21 cellular contexts compared by ENCODE assay signal in genomic region chr3:55009372-55009771, GRCh38.
DNase-seq lines count a peak whose midpoint lies in the region; ATAC-seq, FAIRE-seq and TF ChIP-seq lines count a peak whose summit lies in the region.
"Had no signal": no experiment of that assay in that cellular context is flagged by ENCODE, and none has a peak within 500 bp of the region (broad histone marks: within the 10 kb centered on the region; RNA-seq: fewer than 3 reads in every experiment).

No MANE protein-coding gene starts in this region.

- H3K79me1 ChIP-seq in neuronal stem cell (ENCODE audit: low read depth, low read length), result no peaks in the 10 kb centered on the region

- no peak overlapping the region for H2BK5ac ChIP-seq in neuronal stem cell (ENCODE audit: low read length)

- DNase-seq in A549 (ENCODE audit: low read depth in 1 of 2, low spot score in 1 of 2) (no peak), K562 (ENCODE audit: extremely low read depth in 1 of 4, low spot score in 3 of 4) (no peak), neuronal stem cell (ENCODE audit: low spot score) (no peak), small intestine (peak; percentile 8), SJCRH30 (no peak)
- DNase-seq: 8988T; C1 segment of cervical spinal cord; Calu3; CD4-positive, alpha-beta memory T cell; COR-L47; DMS53; DMS79 treated with DMSO at 0.1 percent for 48 hours; GF-D8; GOT3; HFFc6 had no signal

- H3K9ac ChIP-seq in K562 (ENCODE audit: insufficient read depth in 1 of 2, low read depth in 2 of 2, low read length in 2 of 2), result no peak overlapping the region
- H3K9ac ChIP-seq in neuronal stem cell (ENCODE audit: low read depth, low read length, poor library complexity), result no peak overlapping the region

- TF ChIP-seq RAD21 in A549 (conservative IDR thresholded peaks at IDR 0.05 in 1 of 2, IDR thresholded peaks at IDR 0.05 in 1 of 2) (no peak), K562 (CRISPR knock-in tag; conservative IDR thresholded peaks at IDR 0.05 in 1 of 2, IDR thresholded peaks at IDR 0.05 in 1 of 2) (no peak)

- no peak overlapping the region for H2BK120ac ChIP-seq in neuronal stem cell (ENCODE audit: low read depth, low read length)

- H3K18ac ChIP-seq in neuronal stem cell (ENCODE audit: low read length), result no peak overlapping the region

- H3K27ac ChIP-seq in A549 (no peak overlapping the region), K562 (ENCODE audit: extremely low read depth, low read depth, low read length) (no peak overlapping the region), neuronal stem cell (replicated peaks; ENCODE audit: low read length) (no peak overlapping the region), small intestine (ENCODE audit: low read depth in 1 of 2, low read length in 1 of 2) (no peak overlapping the region), SJCRH30 (no peak overlapping the region)

- no peak for ATAC-seq in A549
- no peak for ATAC-seq in K562
- no peak for ATAC-seq in GM21619 (IDR thresholded peaks at IDR 0.05; ENCODE audit: unreplicated experiment)
- no peak for ATAC-seq in GM21717 (IDR thresholded peaks at IDR 0.05; ENCODE audit: unreplicated experiment)

- no peak overlapping the region for H2AFZ ChIP-seq in K562 (ENCODE audit: low read depth, low read length)
- H2AFZ ChIP-seq in neuronal stem cell (ENCODE audit: low read length), result no peak overlapping the region

- no peaks in the 10 kb centered on the region for H3K36me3 ChIP-seq in K562 (ENCODE audit: control insufficient read depth, insufficient read depth, low read length)
- no peaks in the 10 kb centered on the region for H3K36me3 ChIP-seq in neuronal stem cell (replicated peaks in 1 of 2; ENCODE audit: control insufficient read depth in 2 of 2, insufficient read depth in 2 of 2, low read length in 2 of 2)
- no peaks in the 10 kb centered on the region for H3K36me3 ChIP-seq in small intestine (ENCODE audit: control insufficient read depth in 2 of 2, insufficient read depth in 2 of 2, low read length in 2 of 2)
- H3K36me3 ChIP-seq in SJCRH30, result no peaks in the 10 kb centered on the region
- H3K36me3 ChIP-seq: HAP-1 had no signal

- no peaks in the 10 kb centered on the region for H3K9me3 ChIP-seq in A549
- no peaks in the 10 kb centered on the region for H3K9me3 ChIP-seq in K562 (replicated peaks; ENCODE audit: control insufficient read depth, insufficient read depth, low read depth, low read length)
- H3K9me3 ChIP-seq in neuronal stem cell (replicated peaks in 1 of 2; ENCODE audit: control insufficient read depth in 2 of 2, insufficient read depth in 1 of 2, low read depth in 1 of 2, low read length in 2 of 2), result no peaks in the 10 kb centered on the region
- no peaks in the 10 kb centered on the region for H3K9me3 ChIP-seq in small intestine (ENCODE audit: control insufficient read depth, low read depth)
- no peaks in the 10 kb centered on the region for H3K9me3 ChIP-seq in SJCRH30 (replicated peaks)
- H3K9me3 ChIP-seq: HAP-1 had no signal

- H2BK15ac ChIP-seq in neuronal stem cell (ENCODE audit: low read length), result no peak overlapping the region

- no peaks in the 10 kb centered on the region for H4K20me1 ChIP-seq in K562 (replicated peaks; ENCODE audit: control insufficient read depth, insufficient read depth, low read length)

- H3K9me1 ChIP-seq in K562 (ENCODE audit: control insufficient read depth, insufficient read depth, low read length), result no peaks in the 10 kb centered on the region

- H2AK5ac ChIP-seq in neuronal stem cell (ENCODE audit: low read depth, low read length), result no peak overlapping the region

- H3K14ac ChIP-seq in neuronal stem cell (ENCODE audit: low read length), result no peak overlapping the region

- in situ Hi-C loops in K562 (cut with MboI), result no loop called here

- no peak for TF ChIP-seq EP300 in A549 (IDR thresholded peaks at IDR 0.05)
- TF ChIP-seq EP300 in K562 (IDR thresholded peaks at IDR 0.05; ENCODE audit: low read length), result no peak

- H3K4me1 ChIP-seq in A549 (no peaks in the 10 kb centered on the region), K562 (replicated peaks in 1 of 2; ENCODE audit: control insufficient read depth in 2 of 2, insufficient read depth in 2 of 2, low read length in 2 of 2) (no peaks in the 10 kb centered on the region), neuronal stem cell (ENCODE audit: control insufficient read depth in 2 of 2, insufficient read depth in 1 of 2, low read depth in 1 of 2, low read length in 2 of 2) (peaks cover 3 to 11% of the 10 kb centered on the region in 2 donors), small intestine (ENCODE audit: control insufficient read depth in 2 of 2, insufficient read depth in 1 of 2, low read depth in 1 of 2, low read length in 1 of 2) (no peaks in the 10 kb centered on the region), SJCRH30 (peaks cover 40% of the 10 kb centered on the region)

- H3K4ac ChIP-seq in neuronal stem cell (ENCODE audit: low read length), result no peak overlapping the region

- H3K27me3 ChIP-seq in K562 (ENCODE audit: control insufficient read depth in 2 of 2, insufficient read depth in 2 of 2, low read length in 2 of 2), result no peaks in the 10 kb centered on the region
- H3K27me3 ChIP-seq in neuronal stem cell (ENCODE audit: control insufficient read depth in 3 of 3, insufficient read depth in 3 of 3, low read depth in 1 of 3, low read length in 3 of 3), result no peaks in the 10 kb centered on the region
- no peaks in the 10 kb centered on the region for H3K27me3 ChIP-seq in small intestine (ENCODE audit: control insufficient read depth in 2 of 2, insufficient read depth in 2 of 2, low read length in 2 of 2)
- H3K27me3 ChIP-seq in SJCRH30, result no peaks in the 10 kb centered on the region

- POLR2A ChIA-PET in A549 (lab: Yijun Ruan, JAX), result no interaction called here
- POLR2A ChIA-PET in K562 (lab: Yijun Ruan, JAX), result no interaction called here

- H3K4me3 ChIP-seq in A549, result no peak overlapping the region
- no peak overlapping the region for H3K4me3 ChIP-seq in K562
- H3K4me3 ChIP-seq in neuronal stem cell (ENCODE audit: low read length in 2 of 2), result no peak overlapping the region
- H3K4me3 ChIP-seq in small intestine (ENCODE audit: low read depth in 1 of 2, low read length in 2 of 2), result no peak overlapping the region
- no peak overlapping the region for H3K4me3 ChIP-seq in SJCRH30
- H3K4me3 ChIP-seq: HAP-1 had no signal

- H3K79me2 ChIP-seq in K562 (ENCODE audit: control insufficient read depth, insufficient read depth, low read length), result no peaks in the 10 kb centered on the region

- H4K8ac ChIP-seq in neuronal stem cell (ENCODE audit: low read depth, low read length), result no peak overlapping the region

- H4K91ac ChIP-seq in neuronal stem cell (ENCODE audit: low read depth, low read length, poor library complexity), result no peak overlapping the region

- peak overlapping the region; percentile 7 for H2BK12ac ChIP-seq in neuronal stem cell (ENCODE audit: low read length)

- H3K23ac ChIP-seq in neuronal stem cell (ENCODE audit: low read depth, low read length, poor library complexity), result no peak overlapping the region

- BruUV-seq in K562 (replicated peaks; lab: Mats Ljungman, UMichigan), result no TSS peak

- WGBS in A549 (ENCODE audit: missing lambda C conversion rate), result 5% methylated on average over 3 of the region's 4 CpGs
- 3% methylated on average over 4 of the region's 4 CpGs for WGBS in K562 (ENCODE audit: insufficient coverage, low coverage, missing lambda C conversion rate)
- WGBS in neuronal stem cell (ENCODE audit: extremely low coverage in 2 of 2, insufficient read length in 2 of 2, insufficient replicate concordance in 1 of 2), 2 donors, result no CpG with 5 or more reads among the region's 4 CpGs
- 17 to 69% (median 40%) methylated on average over 4 of the region's 4 CpGs for WGBS in small intestine, 3 donors

- no peak for FAIRE-seq in A549 (lab: Jason Lieb, UNC)
- no peak for FAIRE-seq in K562 (lab: Jason Lieb, UNC)
- no peak for FAIRE-seq in small intestine (lab: Jason Lieb, UNC)
- FAIRE-seq: GM12891, GM18507, H54 had no signal

- TF ChIP-seq POLR2A in A549 (IDR thresholded peaks at IDR 0.05; ENCODE audit: low read length) (no peak), K562 (conservative IDR thresholded peaks at IDR 0.05) (no peak)

- intact Hi-C loops in K562 (cut with micrococcal nuclease), result no loop called here

- H3K4me2 ChIP-seq in A549, result no peak overlapping the region
- H3K4me2 ChIP-seq in K562 (ENCODE audit: insufficient read depth, low read length), result no peak overlapping the region
- no peak overlapping the region for H3K4me2 ChIP-seq in neuronal stem cell (ENCODE audit: insufficient read depth, low read length, poor library complexity, severe bottlenecking)

- CTCF ChIA-PET in A549 (lab: Yijun Ruan, JAX) (no interaction called here), K562 (lab: Yijun Ruan, JAX; ENCODE audit: low intra/inter-chr PET ratio) (no interaction called here)

- TF ChIP-seq CTCF in A549 (IDR thresholded peaks at IDR 0.05) (no peak), K562 (IDR thresholded peaks at IDR 0.05 in 2 of 3, conservative IDR thresholded peaks at IDR 0.05 in 1 of 3; ENCODE audit: insufficient read depth in 2 of 3, low read depth in 1 of 3, low read length in 3 of 3) (no peak)

TF ChIP-seq in A549, 52 proteins besides CTCF, POLR2A, EP300 and RAD21:
- TF ChIP-seq MAFK (IDR thresholded peaks at IDR 0.05; ENCODE audit: partially characterized antibody) (peak; percentile 72), RCOR1 (IDR thresholded peaks at IDR 0.05; ENCODE audit: low read depth, low read length) (no peak)

TF ChIP-seq in K562, 482 proteins besides CTCF, POLR2A, EP300 and RAD21 (continues in another document):
- TF ChIP-seq SMARCE1 (IDR thresholded peaks at IDR 0.05) (no peak), MAFF (IDR thresholded peaks at IDR 0.05; ENCODE audit: low read length) (peak; percentile 39; the same call in 1 of the 2 replicates), ZNF316 (IDR thresholded peaks at IDR 0.05) (peak; percentile 50; the same call in 1 of the 2 replicates), C11orf30 (IDR thresholded peaks at IDR 0.05; ENCODE audit: low read depth) (peak; percentile 31; the same call in 1 of the 2 replicates), ZNF140 (CRISPR knock-in tag; IDR thresholded peaks at IDR 0.05) (no peak), HLTF (IDR thresholded peaks at IDR 0.05) (no peak)

Comparison
In these comparisons a context has a peak if more than half of its experiments do, and no peak if none do; other contexts are left out.
1. Of the 35 proteins assayed by ChIP-seq in both K562 and A549: peak only in K562: none; only in A549: MAFK; in both: none; in neither: 34.